Comparison of ENCODE assay signal across 13 cellular contexts in genomic region chr6:6674872-6675271, GRCh38.
DNase-seq lines count a peak whose midpoint lies in the region; ATAC-seq and TF ChIP-seq lines count a peak whose summit lies in the region.
"Had no signal": no experiment of that assay in that cellular context is flagged by ENCODE, and none has a peak within 500 bp of the region (broad histone marks: within the 10 kb centered on the region; RNA-seq: fewer than 3 reads in every experiment).

No MANE protein-coding gene starts in this region.

- intact Hi-C loops in Panc1 (cut with micrococcal nuclease; ENCODE audit: unreplicated experiment) = loop anchor here (5.0 kb wide), 1 partner anchor 567 kb away; no protein-coding TSS in a partner anchor

- H3K9me3 ChIP-seq in AG04450 (ENCODE audit: control insufficient read depth, insufficient read depth, low read length) (no peaks in the 10 kb centered on the region), Panc1 (ENCODE audit: control insufficient read depth, insufficient read depth, low read depth, low read length) (no peaks in the 10 kb centered on the region)
- H3K9me3 ChIP-seq: spleen had no signal

- H3K27me3 ChIP-seq in AG04450 (ENCODE audit: control insufficient read depth, insufficient read depth, low read length) = peaks cover 3% of the 10 kb centered on the region
- H3K27me3 ChIP-seq in Panc1 (ENCODE audit: control insufficient read depth, insufficient read depth, low read length) = no peaks in the 10 kb centered on the region
- H3K27me3 ChIP-seq: spleen had no signal

- H3K4me1 Mint-ChIP-seq in stimulated activated naive CD8-positive, alpha-beta T cell treated with anti-CD3 and anti-CD28 coated beads, Interleukin-15, amount 100 ng/mL, for 72 hours = peaks cover 19% of the 10 kb centered on the region

- 0 out of 2 replicates have a peak, but pooled peaks cover 3% of the 10 kb centered on the region for H3K4me1 ChIP-seq in Panc1 (ENCODE audit: control insufficient read depth, insufficient read depth, low read length)

- ATAC-seq in Panc1 = no peak
- no peak for ATAC-seq in HG02870 (IDR thresholded peaks at IDR 0.05; ENCODE audit: unreplicated experiment)
- ATAC-seq in GM19351 (IDR thresholded peaks at IDR 0.05; ENCODE audit: unreplicated experiment) = no peak
- no peak for ATAC-seq in stimulated activated naive CD8-positive, alpha-beta T cell treated with anti-CD3 and anti-CD28 coated beads, Interleukin-15, amount 100 ng/mL, for 72 hours

- in situ Hi-C loops in GM13977 (cut with MboI; ENCODE audit: low pct_unique_long_range_greater_than_20kb, low sequenced_read_pairs, unreplicated experiment) (loop anchor here (25.0 kb wide), 1 partner anchor 562 kb away; no protein-coding TSS in a partner anchor), Panc1 (cut with HindIII; ENCODE audit: low pct_unique_long_range_greater_than_20kb, low sequenced_read_pairs) (no loop called here)

- no peak overlapping the region for H3K4me3 Mint-ChIP-seq in stimulated activated naive CD8-positive, alpha-beta T cell treated with anti-CD3 and anti-CD28 coated beads, Interleukin-15, amount 100 ng/mL, for 72 hours
- H3K4me3 Mint-ChIP-seq: activated naive CD4-positive, alpha-beta T cell treated with anti-CD3 and anti-CD28 coated beads, Interleukin-2, amount 10 ng/mL, durations not matched to agents 7 days and 5 days; CD4-positive, alpha-beta memory T cell had no signal

- DNase-seq in AG04450 (ENCODE audit: low read depth, low spot score) (no peak), GM13977 (ENCODE audit: low spot score) (no peak), Panc1 (ENCODE audit: low read depth, low spot score) (no peak), fibroblast of pulmonary artery (ENCODE audit: low read depth) (no peak)
- no peak for DNase-seq in activated effector memory CD4-positive, alpha-beta T cell treated with anti-CD3 and anti-CD28 coated beads, Interleukin-2, amount 50 U/mL, for 16 hours
- DNase-seq in stimulated activated naive CD8-positive, alpha-beta T cell treated with anti-CD3 and anti-CD28 coated beads, Interleukin-15, amount 100 ng/mL, for 72 hours = no peak
- DNase-seq: activated CD4-positive, alpha-beta T cell treated with anti-CD3 and anti-CD28 coated beads for 48 hours; activated naive CD4-positive, alpha-beta T cell treated with anti-CD3 and anti-CD28 coated beads, Interleukin-2, amount 10 ng/mL, durations not matched to agents 7 days and 5 days; CD4-positive, alpha-beta memory T cell; NCI-H187; spleen had no signal

- POLR2A ChIA-PET in AG04450 (lab: Yijun Ruan, JAX) (no interaction called here), Panc1 (lab: Charles Lee) (interaction anchor here (1.0 kb wide), 1 partner anchor 22 kb away, joined by 4 read pairs; no protein-coding TSS in a partner anchor)

- H3K27ac Mint-ChIP-seq in stimulated activated naive CD8-positive, alpha-beta T cell treated with anti-CD3 and anti-CD28 coated beads, Interleukin-15, amount 100 ng/mL, for 72 hours = no peak overlapping the region
- H3K27ac Mint-ChIP-seq: activated naive CD4-positive, alpha-beta T cell treated with anti-CD3 and anti-CD28 coated beads, Interleukin-2, amount 10 ng/mL, durations not matched to agents 7 days and 5 days had no signal

- H3K4me3 ChIP-seq in AG04450 (ENCODE audit: low read depth, low read length) (no peak overlapping the region), Panc1 (ENCODE audit: low read depth in 2 of 2, low read length in 2 of 2) (no peak overlapping the region), fibroblast of pulmonary artery (replicated peaks; ENCODE audit: low read depth, low read length) (no peak overlapping the region)
- H3K4me3 ChIP-seq: spleen had no signal

- TF ChIP-seq CTCF in AG04450 (IDR thresholded peaks at IDR 0.05; ENCODE audit: low read depth, low read length) (peak; percentile 30), GM13977 (IDR thresholded peaks at IDR 0.05; ENCODE audit: extremely low read depth, insufficient read depth, missing control alignments) (peak; percentile 4), Panc1 (IDR thresholded peaks at IDR 0.05) (peak; percentile 60), fibroblast of pulmonary artery (IDR thresholded peaks at IDR 0.05; ENCODE audit: low read length, missing control alignments) (peak; percentile 38)

- H3K27me3 Mint-ChIP-seq in stimulated activated naive CD8-positive, alpha-beta T cell treated with anti-CD3 and anti-CD28 coated beads, Interleukin-15, amount 100 ng/mL, for 72 hours = peaks cover 8% of the 10 kb centered on the region

- H3K9me3 Mint-ChIP-seq in stimulated activated naive CD8-positive, alpha-beta T cell treated with anti-CD3 and anti-CD28 coated beads, Interleukin-15, amount 100 ng/mL, for 72 hours = peaks cover 5 to 7% of the 10 kb centered on the region in 2 donors

- H3K36me3 ChIP-seq in Panc1 (ENCODE audit: control insufficient read depth, insufficient read depth, low read length) = no peaks in the 10 kb centered on the region
- H3K36me3 ChIP-seq: spleen had no signal

- BruUV-seq in Panc1 (replicated peaks; lab: Mats Ljungman, UMichigan) = no TSS peak

- CTCF ChIA-PET in AG04450 (lab: Charles Lee) (interaction anchor here (0.5 to 2.4 kb wide), 7 partner anchors 10 to 574 kb away, joined by 3 to 11 read pairs (median 4); no protein-coding TSS in a partner anchor), Panc1 (lab: Charles Lee) (interaction anchor here (0.5 to 0.7 kb wide), 3 partner anchors 106 to 562 kb away, joined by 4 to 7 read pairs (median 6); no protein-coding TSS in a partner anchor)

- H3K27ac ChIP-seq in AG04450 (ENCODE audit: low read depth, low read length) (no peak overlapping the region), Panc1 (ENCODE audit: low read length) (no peak overlapping the region)
- H3K27ac ChIP-seq: spleen had no signal

Comparison
In these comparisons a context has a peak if more than half of its experiments do, and no peak if none do; other contexts are left out.
1. CTCF ChIP-seq: peak in every context shown above with its lines; median percentile 60 in Panc1; 38 in fibroblast of pulmonary artery; 30 in AG04450; 4 in GM13977.